Comparison of ENCODE assay signal across 8 cellular contexts in the genomic region with DNA sequence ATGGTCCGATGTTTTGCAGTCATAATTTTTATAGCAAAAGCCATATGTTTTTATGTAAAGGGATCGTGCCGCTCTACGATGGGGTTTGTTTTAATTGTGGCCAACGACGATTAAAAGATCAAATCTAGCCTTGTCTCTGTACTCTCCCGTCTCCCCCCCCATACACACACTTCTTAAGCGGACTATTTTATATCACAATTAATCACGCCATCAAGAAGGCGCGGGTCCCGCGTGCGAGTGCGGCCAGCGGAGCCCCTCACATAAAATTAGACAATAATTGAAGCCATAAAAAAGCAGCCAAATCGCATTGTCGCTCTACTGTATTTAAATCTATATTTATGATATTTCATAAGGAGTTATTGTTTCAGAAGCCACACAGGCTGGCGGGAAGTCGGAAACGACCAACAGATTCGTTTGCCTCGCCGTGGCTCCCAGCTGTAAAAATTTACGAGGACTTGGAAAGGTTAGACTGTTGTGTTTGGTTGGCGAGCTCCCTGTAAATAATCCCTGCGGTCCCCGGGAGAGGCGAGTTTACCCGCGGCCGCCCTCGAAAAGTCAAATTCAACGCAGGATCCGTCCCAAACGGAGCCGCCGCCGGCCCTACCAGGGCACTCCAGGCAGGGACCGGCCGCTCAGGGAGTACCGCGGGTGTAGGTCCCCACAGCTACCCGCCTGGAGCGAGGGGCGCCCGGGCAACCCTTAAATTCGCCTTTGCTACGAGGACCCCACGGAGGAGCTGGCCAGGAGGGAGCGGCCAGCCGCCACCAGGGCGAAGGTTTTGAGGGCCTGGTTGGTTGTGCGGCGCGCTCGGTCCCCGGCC. TPM values are rescaled to one million over a fixed set of nuclear protein-coding genes. Genes with fewer than 3 reads are reported as not detected.
DNase-seq lines count a peak whose midpoint lies in the region; ATAC-seq and TF ChIP-seq lines count a peak whose summit lies in the region.

No MANE protein-coding gene starts in this region.

- H3K79me2 ChIP-seq in mesendoderm (ENCODE audit: control insufficient read depth, insufficient read depth, low read length): no peaks in the 10 kb centered on the region

- no peaks in the 10 kb centered on the region for H3K36me3 Mint-ChIP-seq in activated naive CD4-positive, alpha-beta T cell treated with anti-CD3 and anti-CD28 coated beads, Interleukin-2, amount 10 ng/mL, durations not matched to agents 7 days and 5 days
- peaks cover 0 to 7% of the 10 kb centered on the region in 2 donors for H3K36me3 Mint-ChIP-seq in activated naive CD4-positive, alpha-beta T cell treated with anti-CD3 and anti-CD28 coated beads, Interleukin-2, amount 50 U/mL, for 72 hours
- H3K36me3 Mint-ChIP-seq in activated naive CD8-positive, alpha-beta T cell treated with anti-CD3 and anti-CD28 coated beads, Interleukin-2, amount 50 U/mL, for 24 hours (ENCODE audit: low read depth): no peaks in the 10 kb centered on the region

- H3K27me3 ChIP-seq in mesendoderm (ENCODE audit: insufficient read depth, low read length, poor library complexity) (peaks cover 85% of the 10 kb centered on the region), uterus (no peaks in the 10 kb centered on the region)

- intact Hi-C loops in uterus (cut with DNase I; ENCODE audit: low total_unique reads): loop anchor here (5.0 kb wide), 1 partner anchor 1309 kb away; no protein-coding TSS in a partner anchor

- TF ChIP-seq POLR2A in uterus (IDR thresholded peaks at IDR 0.05): no peak

- H3K27ac ChIP-seq in mesendoderm (ENCODE audit: low read depth, low read length) (no peak overlapping the region), uterus (peak overlapping the region; percentile 94 to 96)

- no peak overlapping the region for H3K4me2 ChIP-seq in mesendoderm (ENCODE audit: low read length)

- H3K4me3 ChIP-seq in mesendoderm (ENCODE audit: low read length) (no peak overlapping the region), uterus (peak overlapping the region; percentile 58 to 66)

- H3K27ac Mint-ChIP-seq in activated naive CD4-positive, alpha-beta T cell treated with anti-CD3 and anti-CD28 coated beads, Interleukin-2, amount 10 ng/mL, durations not matched to agents 7 days and 5 days: peak overlapping the region; percentile 81
- peak overlapping the region in 1 of 2 donors; percentile 94 for H3K27ac Mint-ChIP-seq in activated naive CD4-positive, alpha-beta T cell treated with anti-CD3 and anti-CD28 coated beads, Interleukin-2, amount 50 U/mL, for 72 hours
- H3K27ac Mint-ChIP-seq in activated naive CD8-positive, alpha-beta T cell treated with anti-CD3 and anti-CD28 coated beads, Interleukin-2, amount 50 U/mL, for 24 hours: peak overlapping the region; percentile 68

- H2AK5ac ChIP-seq in mesendoderm (ENCODE audit: low read length): no peak overlapping the region

- no peak overlapping the region for H3K9ac ChIP-seq in mesendoderm (ENCODE audit: low read length)

- H2BK15ac ChIP-seq in mesendoderm (replicated peaks; ENCODE audit: low read depth): no peak overlapping the region

- in situ Hi-C loops in GM13977 (cut with MboI; ENCODE audit: low pct_unique_long_range_greater_than_20kb, low sequenced_read_pairs, unreplicated experiment): loop anchor here (10.0 to 25.0 kb wide), 2 partner anchors 804 to 1311 kb away; no protein-coding TSS in a partner anchor

- no peak overlapping the region for H4K5ac ChIP-seq in mesendoderm (ENCODE audit: low read length)

- no peak overlapping the region for H3K18ac ChIP-seq in mesendoderm (ENCODE audit: low read length)

- no peaks in the 10 kb centered on the region for H3K9me3 ChIP-seq in uterus

- H3K4me3 Mint-ChIP-seq in activated naive CD4-positive, alpha-beta T cell treated with anti-CD3 and anti-CD28 coated beads, Interleukin-2, amount 10 ng/mL, durations not matched to agents 7 days and 5 days: peak overlapping the region; percentile 41
- peak overlapping the region; percentile 56 for H3K4me3 Mint-ChIP-seq in activated naive CD8-positive, alpha-beta T cell treated with anti-CD3 and anti-CD28 coated beads, Interleukin-2, amount 50 U/mL, for 24 hours

- no peak overlapping the region for H2BK120ac ChIP-seq in mesendoderm (ENCODE audit: low read depth, low read length)

- no peaks in the 10 kb centered on the region for H3K36me3 ChIP-seq in mesendoderm (ENCODE audit: control insufficient read depth, insufficient read depth, low read length)
- no peaks in the 10 kb centered on the region for H3K36me3 ChIP-seq in uterus

- no peaks in the 10 kb centered on the region for H3K9me3 Mint-ChIP-seq in activated naive CD4-positive, alpha-beta T cell treated with anti-CD3 and anti-CD28 coated beads, Interleukin-2, amount 10 ng/mL, durations not matched to agents 7 days and 5 days
- H3K9me3 Mint-ChIP-seq in activated naive CD4-positive, alpha-beta T cell treated with anti-CD3 and anti-CD28 coated beads, Interleukin-2, amount 50 U/mL, for 72 hours: no peaks in the 10 kb centered on the region
- H3K9me3 Mint-ChIP-seq in activated naive CD8-positive, alpha-beta T cell treated with anti-CD3 and anti-CD28 coated beads, Interleukin-2, amount 50 U/mL, for 24 hours: no peaks in the 10 kb centered on the region

- peaks cover 99% of the 10 kb centered on the region for H3K27me3 Mint-ChIP-seq in activated naive CD4-positive, alpha-beta T cell treated with anti-CD3 and anti-CD28 coated beads, Interleukin-2, amount 10 ng/mL, durations not matched to agents 7 days and 5 days
- peaks cover 81% of the 10 kb centered on the region for H3K27me3 Mint-ChIP-seq in activated naive CD8-positive, alpha-beta T cell treated with anti-CD3 and anti-CD28 coated beads, Interleukin-2, amount 50 U/mL, for 24 hours

- no peak overlapping the region for H3K56ac ChIP-seq in mesendoderm (ENCODE audit: low read length)

- no peak overlapping the region for H4K8ac ChIP-seq in mesendoderm (ENCODE audit: low read depth, low read length)

- TF ChIP-seq CTCF in uterus (IDR thresholded peaks at IDR 0.05) (peak in 1 of 4 experiments; percentile 11), GM13977 (IDR thresholded peaks at IDR 0.05; ENCODE audit: extremely low read depth, insufficient read depth, missing control alignments) (no peak)

- no peak overlapping the region for H3K4ac ChIP-seq in mesendoderm (ENCODE audit: low read depth, low read length)

- no peaks in the 10 kb centered on the region for H3K4me1 ChIP-seq in mesendoderm (ENCODE audit: control insufficient read depth, low read depth, low read length)
- no peaks in the 10 kb centered on the region for H3K4me1 ChIP-seq in uterus

- CTCF ChIA-PET in activated naive CD4-positive, alpha-beta T cell treated with anti-CD3 and anti-CD28 coated beads, Interleukin-2, amount 10 ng/mL, durations not matched to agents 7 days and 5 days (lab: Charles Lee): interaction anchor here (0.8 kb wide), 1 partner anchor 21 kb away, joined by 3 read pairs; no protein-coding TSS in a partner anchor

- DNase-seq in activated naive CD4-positive, alpha-beta T cell treated with anti-CD3 and anti-CD28 coated beads, Interleukin-2, amount 10 ng/mL, durations not matched to agents 7 days and 5 days: no peak
- no peak for DNase-seq in activated naive CD4-positive, alpha-beta T cell treated with anti-CD3 and anti-CD28 coated beads, Interleukin-2, amount 50 U/mL, for 72 hours (ENCODE audit: low spot score in 2 of 2)
- no peak for DNase-seq in activated naive CD8-positive, alpha-beta T cell treated with anti-CD3 and anti-CD28 coated beads, Interleukin-2, amount 50 U/mL, for 24 hours
- DNase-seq in mesendoderm: no peak
- DNase-seq in uterus: peak; percentile 43 to 62
- no peak for DNase-seq in LoVo (ENCODE audit: low spot score)
- no peak for DNase-seq in GM13977 (ENCODE audit: low spot score)

- no peak for ATAC-seq in activated naive CD4-positive, alpha-beta T cell treated with anti-CD3 and anti-CD28 coated beads, Interleukin-2, amount 50 U/mL, for 72 hours
- no peak for ATAC-seq in activated naive CD8-positive, alpha-beta T cell treated with anti-CD3 and anti-CD28 coated beads, Interleukin-2, amount 50 U/mL, for 24 hours
- ATAC-seq in HG02610 (IDR thresholded peaks at IDR 0.05; ENCODE audit: unreplicated experiment): no peak

- H3K23ac ChIP-seq in mesendoderm (ENCODE audit: low read length): peak overlapping the region; percentile 66

- WGBS in mesendoderm (ENCODE audit: extremely low coverage, insufficient coverage, low lambda C conversion rate): no CpG with 5 or more reads among the region's 58 CpGs

- no peaks in the 10 kb centered on the region for H3K79me1 ChIP-seq in mesendoderm (ENCODE audit: low read length)

- peaks cover 13% of the 10 kb centered on the region for H3K4me1 Mint-ChIP-seq in activated naive CD4-positive, alpha-beta T cell treated with anti-CD3 and anti-CD28 coated beads, Interleukin-2, amount 10 ng/mL, durations not matched to agents 7 days and 5 days
- peaks cover 22% of the 10 kb centered on the region for H3K4me1 Mint-ChIP-seq in activated naive CD8-positive, alpha-beta T cell treated with anti-CD3 and anti-CD28 coated beads, Interleukin-2, amount 50 U/mL, for 24 hours

- no peak overlapping the region for H2BK5ac ChIP-seq in mesendoderm (ENCODE audit: low read length)

RNA-seq across cellular contexts. Expression of gene HOXA9, which starts 0.5 kb away (rescaled TPM):
- total RNA-seq in activated naive CD4-positive, alpha-beta T cell treated with anti-CD3 and anti-CD28 coated beads, Interleukin-2, amount 50 U/mL, for 72 hours: not detected
- polyA plus RNA-seq in mesendoderm (2013, experiment 1 of 2): not detected
- polyA plus RNA-seq in mesendoderm (2013, experiment 2 of 2): not detected
- total RNA-seq in uterus: 10 to 100 TPM in 3 of 4 donors, 1 to 10 TPM in 1; 2.3 to 26.4 (median 22.4) TPM

RNA-seq across cellular contexts. Expression of gene HOXA10, which starts 8.3 kb away (rescaled TPM):
- total RNA-seq in activated naive CD4-positive, alpha-beta T cell treated with anti-CD3 and anti-CD28 coated beads, Interleukin-2, amount 50 U/mL, for 72 hours: not detected
- polyA plus RNA-seq in mesendoderm (2013, experiment 1 of 2): not detected
- polyA plus RNA-seq in mesendoderm (2013, experiment 2 of 2): not detected
- 100 to 1,000 TPM in 1 of 4 donors, 10 to 100 TPM in 3; 50.0 to 114 (median 69.0) TPM for total RNA-seq in uterus

RNA-seq across cellular contexts. Expression of gene HOXA7, which starts 9.4 kb away (rescaled TPM):
- not detected for total RNA-seq in activated naive CD4-positive, alpha-beta T cell treated with anti-CD3 and anti-CD28 coated beads, Interleukin-2, amount 50 U/mL, for 72 hours
- polyA plus RNA-seq in mesendoderm (2013, experiment 1 of 2): 0.01 TPM
- polyA plus RNA-seq in mesendoderm (2013, experiment 2 of 2): not detected
- 1 to 10 TPM in 3 of 4 donors, under 1 TPM in 1; 0.26 to 9.1 (median 5.2) TPM for total RNA-seq in uterus

RNA-seq across cellular contexts. Expression of gene HOXA3, which starts 13.5 kb away (rescaled TPM):
- not detected for total RNA-seq in activated naive CD4-positive, alpha-beta T cell treated with anti-CD3 and anti-CD28 coated beads, Interleukin-2, amount 50 U/mL, for 72 hours
- polyA plus RNA-seq in mesendoderm (2013, experiment 1 of 2): not detected
- not detected for polyA plus RNA-seq in mesendoderm (2013, experiment 2 of 2)
- total RNA-seq in uterus: 10 to 100 TPM in 2 of 4 donors, 1 to 10 TPM in 2; 1.0 to 34.5 (median 19.0) TPM

RNA-seq across cellular contexts. Expression of gene HOXA6, which starts 18.3 kb away (rescaled TPM):
- under 1 TPM in 1 of 2 donors, not detected in 1; 0.31 TPM for total RNA-seq in activated naive CD4-positive, alpha-beta T cell treated with anti-CD3 and anti-CD28 coated beads, Interleukin-2, amount 50 U/mL, for 72 hours
- not detected for polyA plus RNA-seq in mesendoderm (2013, experiment 1 of 2)
- not detected for polyA plus RNA-seq in mesendoderm (2013, experiment 2 of 2)
- total RNA-seq in uterus: 10 to 100 TPM in 3 of 4 donors, 1 to 10 TPM in 1; 1.8 to 19.1 (median 15.4) TPM

Comparison
In these comparisons a context has a peak if more than half of its experiments do, and no peak if none do; other contexts are left out.
1. DNase-seq: peak in uterus (2 of 2); none in activated naive CD4-positive, alpha-beta T cell treated with anti-CD3 and anti-CD28 coated beads, Interleukin-2, amount 10 ng/mL, durations not matched to agents 7 days and 5 days (single experiment), activated naive CD4-positive, alpha-beta T cell treated with anti-CD3 and anti-CD28 coated beads, Interleukin-2, amount 50 U/mL, for 72 hours (0 of 2), activated naive CD8-positive, alpha-beta T cell treated with anti-CD3 and anti-CD28 coated beads, Interleukin-2, amount 50 U/mL, for 24 hours (single experiment), mesendoderm (single experiment), LoVo (single experiment) and GM13977 (single experiment).
2. RNA of gene HOXA10, which starts 8.3 kb away (total RNA-seq): 50.0 to 114 TPM in uterus; not detected in activated naive CD4-positive, alpha-beta T cell treated with anti-CD3 and anti-CD28 coated beads, Interleukin-2, amount 50 U/mL, for 72 hours; every median in the first group is over 10 times any median in the second.